Comparison of ENCODE assay signal across 19 cellular contexts in the genomic region with DNA sequence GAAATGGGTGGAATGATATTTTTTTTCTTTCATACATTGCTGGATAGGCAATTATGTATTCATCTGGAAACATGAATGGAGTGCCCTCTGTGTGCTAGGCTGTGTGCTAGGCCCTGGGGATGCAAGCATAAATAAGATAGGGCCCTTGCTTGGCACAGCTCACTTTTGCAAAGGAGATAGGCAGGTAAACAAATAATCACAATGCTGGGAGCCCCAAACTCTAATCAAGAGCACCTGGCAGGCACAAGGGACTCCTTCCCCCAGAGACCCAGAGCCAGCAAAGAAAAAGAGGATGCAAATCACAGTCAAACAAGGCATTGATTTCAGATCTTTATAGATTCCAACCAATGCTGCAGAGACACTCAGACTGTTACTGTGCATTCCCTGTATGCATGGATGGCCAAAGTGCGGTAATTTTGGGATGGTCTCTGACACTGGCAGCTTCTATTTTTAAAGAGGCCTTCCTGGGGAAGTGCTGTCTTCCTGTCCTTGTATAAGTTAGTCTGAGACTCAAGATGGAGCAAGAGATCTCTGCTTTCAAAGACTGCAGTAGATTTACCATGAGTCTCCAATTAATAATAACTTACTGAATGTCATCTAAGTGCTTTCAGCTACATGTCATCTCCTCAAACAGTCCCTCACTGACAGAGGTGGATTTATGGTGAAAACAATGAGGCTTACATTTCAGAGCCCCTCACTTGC. TPM values are rescaled to one million over a fixed set of nuclear protein-coding genes. Genes with fewer than 3 reads are reported as not detected.
DNase-seq lines count a peak whose midpoint lies in the region; ATAC-seq and TF ChIP-seq lines count a peak whose summit lies in the region.
"Had no signal": no experiment of that assay in that cellular context is flagged by ENCODE, and none has a peak within 500 bp of the region (broad histone marks: within the 10 kb centered on the region; RNA-seq: fewer than 3 reads in every experiment).

No MANE protein-coding gene starts in this region.

- H3K27ac ChIP-seq in right atrium auricular region (no peak overlapping the region), VCaP (peak overlapping the region; percentile 61)
- H3K27ac ChIP-seq: colonic mucosa, prostate gland, thoracic aorta, WERI-Rb-1 had no signal

- no peak for TF ChIP-seq CTCF in right atrium auricular region (IDR thresholded peaks at IDR 0.05)
- TF ChIP-seq CTCF in VCaP (conservative IDR thresholded peaks at IDR 0.05): no peak

- H3K36me3 ChIP-seq in right atrium auricular region: no peaks in the 10 kb centered on the region
- H3K36me3 ChIP-seq: colonic mucosa, prostate gland, thoracic aorta, WERI-Rb-1 had no signal

- peaks cover 0 to 11% of the 10 kb centered on the region in 2 donors for H3K4me1 ChIP-seq in right atrium auricular region
- H3K4me1 ChIP-seq: colonic mucosa had no signal

- H3K27me3 ChIP-seq in right atrium auricular region: no peaks in the 10 kb centered on the region
- H3K27me3 ChIP-seq: colonic mucosa had no signal

- intact Hi-C loops in left ventricle myocardium superior (cut with micrococcal nuclease): no loop called here

- ATAC-seq in left ventricle myocardium superior: peak; percentile 24
- ATAC-seq in HG03354 (IDR thresholded peaks at IDR 0.05; ENCODE audit: poor library complexity, severe bottlenecking, unreplicated experiment): no peak
- ATAC-seq: esophagus mucosa had no signal

- H3K9me3 ChIP-seq in right atrium auricular region: peaks cover 0 to 8% of the 10 kb centered on the region in 2 donors
- H3K9me3 ChIP-seq: colonic mucosa, prostate gland, thoracic aorta had no signal

- no peak for DNase-seq in left ventricle myocardium superior
- DNase-seq in right atrium auricular region (ENCODE audit: low spot score): no peak
- DNase-seq in medulla oblongata (ENCODE audit: extremely low spot score): peak; percentile 63
- no peak for DNase-seq in NCI-H1417 treated with DMSO at 0.1 percent for 48 hours (lab: John Stamatoyannopoulos, UW)
- DNase-seq in iPS-NIHi7 (ENCODE audit: extremely low spot score): no peak
- DNase-seq in ecto neural progenitor cell (ENCODE audit: low spot score): no peak
- DNase-seq: activated CD8-positive, alpha-beta memory T cell treated with anti-CD3 and anti-CD28 coated beads for 24 hours; colonic mucosa; kidney; NCI-H1092; NCI-H446 treated with DMSO at 0.1 percent for 48 hours; stimulated activated CD4-positive, alpha-beta T cell treated with anti-CD3 and anti-CD28 coated beads, Interleukin-1b, Interleukin-23, amount 100 ng/mL, for 48 hours; WERI-Rb-1 had no signal

- no peak overlapping the region for H3K4me3 ChIP-seq in right atrium auricular region
- H3K4me3 ChIP-seq: colonic mucosa, prostate gland, thoracic aorta had no signal

RNA-seq across cellular contexts. Expression of gene CPM, which starts 45.1 kb away (rescaled TPM):
- total RNA-seq in left ventricle myocardium superior: 6.6 TPM
- 10 to 100 TPM; 19.8 to 21.9 TPM for total RNA-seq in right atrium auricular region
- total RNA-seq: HT1080 had no signal
